12 cellular contexts compared by ENCODE assay signal in the genomic region with DNA sequence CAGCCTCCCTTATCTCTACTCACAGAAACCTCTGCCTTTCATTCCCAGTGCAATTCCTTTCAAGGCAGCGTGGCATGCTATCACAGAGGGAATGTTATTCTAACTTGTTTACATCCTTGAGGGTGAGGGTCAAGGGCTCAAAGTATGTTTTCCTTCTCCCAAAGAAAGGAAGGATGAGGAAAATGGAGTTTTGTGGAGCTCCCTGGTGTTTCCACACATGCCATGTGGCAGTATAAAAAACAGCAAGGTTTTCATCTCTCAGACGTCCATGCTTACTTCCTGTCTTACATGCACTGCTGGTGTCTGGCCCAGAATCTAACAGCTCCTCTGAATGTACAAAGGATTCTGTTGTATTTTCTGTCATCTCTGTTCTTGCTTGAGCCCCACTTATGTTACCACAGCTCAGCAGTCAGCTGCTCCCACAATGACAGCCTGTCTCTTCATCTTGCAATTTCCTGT.
DNase-seq lines count a peak whose midpoint lies in the region; FAIRE-seq and TF ChIP-seq lines count a peak whose summit lies in the region.
"Had no signal": no experiment of that assay in that cellular context is flagged by ENCODE, and none has a peak within 500 bp of the region (broad histone marks: within the 10 kb centered on the region; RNA-seq: fewer than 3 reads in every experiment).

No MANE protein-coding gene starts in this region.

- WGBS in mammary epithelial cell (ENCODE audit: low coverage, missing lambda C conversion rate): 85% methylated on average over 2 of the region's 2 CpGs

- H3K4me3 Mint-ChIP-seq in MCF 10A (ENCODE audit: unreplicated experiment) (no peak overlapping the region), mesothelial cell of epicardium (no peak overlapping the region), glutamatergic neuron (ENCODE audit: unreplicated experiment) (no peak overlapping the region)

- dilution Hi-C loops in mammary epithelial cell (cut with HindIII; ENCODE audit: low sequenced_read_pairs): no loop called here

- H2AFZ ChIP-seq in mammary epithelial cell (ENCODE audit: low read depth, low read length): peak overlapping the region; percentile 15

- no peak overlapping the region for H3K27ac Mint-ChIP-seq in MCF 10A (ENCODE audit: low read depth, unreplicated experiment)
- peak overlapping the region; percentile 72 for H3K27ac Mint-ChIP-seq in mesothelial cell of epicardium
- H3K27ac Mint-ChIP-seq in glutamatergic neuron (ENCODE audit: unreplicated experiment): no peak overlapping the region

- BruUV-seq in mammary epithelial cell (replicated peaks; lab: Mats Ljungman, UMichigan): no TSS peak
- no TSS peak for BruUV-seq in MCF 10A (replicated peaks; lab: Mats Ljungman, UMichigan)

- H3K27me3 Mint-ChIP-seq in MCF 10A (ENCODE audit: insufficient read depth, unreplicated experiment) (no peaks in the 10 kb centered on the region), mesothelial cell of epicardium (ENCODE audit: low read depth) (no peaks in the 10 kb centered on the region), glutamatergic neuron (ENCODE audit: unreplicated experiment) (peaks cover under 1% of the 10 kb centered on the region)

- TF ChIP-seq CTCF in mammary epithelial cell (conservative IDR thresholded peaks at IDR 0.05 in 1 of 2, IDR thresholded peaks at IDR 0.05 in 1 of 2; ENCODE audit: extremely low read depth in 1 of 2, insufficient read depth in 1 of 2, low read depth in 1 of 2, low read length in 2 of 2) (no peak), MCF 10A (IDR thresholded peaks at IDR 0.05; ENCODE audit: unreplicated experiment) (no peak), mesothelial cell of epicardium (IDR thresholded peaks at IDR 0.05; ENCODE audit: unreplicated experiment) (no peak), glutamatergic neuron (IDR thresholded peaks at IDR 0.05; ENCODE audit: partially characterized antibody, unreplicated experiment) (no peak)

- no peak overlapping the region for H3K4me3 ChIP-seq in mammary epithelial cell (replicated peaks in 1 of 3; ENCODE audit: insufficient read depth in 1 of 3, low read depth in 2 of 3, low read length in 3 of 3)
- H3K4me3 ChIP-seq: A549, pancreas had no signal

- H3K9ac ChIP-seq in mammary epithelial cell (ENCODE audit: insufficient read depth, low read length): no peak overlapping the region

- no peaks in the 10 kb centered on the region for H4K20me1 ChIP-seq in mammary epithelial cell (ENCODE audit: insufficient read depth, low read length)

- POLR2A ChIA-PET in MCF 10A (lab: Yijun Ruan, JAX): interaction anchor here (1.1 to 1.6 kb wide), 4 partner anchors 10 to 45 kb away, joined by 3 read pairs; no protein-coding TSS in a partner anchor

- H3K27me3 ChIP-seq in mammary epithelial cell (ENCODE audit: insufficient read depth, low read length): no peaks in the 10 kb centered on the region
- H3K27me3 ChIP-seq: pancreas had no signal

- H3K9me3 Mint-ChIP-seq in MCF 10A (ENCODE audit: unreplicated experiment): no peaks in the 10 kb centered on the region
- H3K9me3 Mint-ChIP-seq in mesothelial cell of epicardium: no peaks in the 10 kb centered on the region
- H3K9me3 Mint-ChIP-seq in glutamatergic neuron (ENCODE audit: unreplicated experiment): no peaks in the 10 kb centered on the region

- in situ Hi-C loops in mammary epithelial cell (cut with MboI; ENCODE audit: low sequenced_read_pairs in 2 of 2): no loop called here

- no peak for FAIRE-seq in urothelium cell line (lab: Jason Lieb, UNC)
- FAIRE-seq: A549, bronchial epithelial cell, GM19239, pancreas had no signal

- H3K27ac ChIP-seq in mammary epithelial cell (ENCODE audit: insufficient read depth, low read depth, low read length): no peak overlapping the region
- H3K27ac ChIP-seq: A549, pancreas had no signal

- intact Hi-C loops in mammary epithelial cell (cut with micrococcal nuclease): no loop called here
- intact Hi-C loops in MCF 10A (cut with micrococcal nuclease): no loop called here

- H3K4me1 Mint-ChIP-seq in MCF 10A (ENCODE audit: insufficient read depth, unreplicated experiment) (peaks cover 19% of the 10 kb centered on the region), mesothelial cell of epicardium (peaks cover 36% of the 10 kb centered on the region), glutamatergic neuron (ENCODE audit: low read depth, unreplicated experiment) (peaks cover 12% of the 10 kb centered on the region)

- no peaks in the 10 kb centered on the region for H3K79me2 ChIP-seq in mammary epithelial cell (ENCODE audit: insufficient read depth, low read length)

- H3K36me3 Mint-ChIP-seq in MCF 10A (ENCODE audit: insufficient read depth, unreplicated experiment) (peaks cover 7% of the 10 kb centered on the region), mesothelial cell of epicardium (no peaks in the 10 kb centered on the region), glutamatergic neuron (ENCODE audit: unreplicated experiment) (no peaks in the 10 kb centered on the region)

- H3K36me3 ChIP-seq in mammary epithelial cell (ENCODE audit: insufficient read depth, low read length): no peaks in the 10 kb centered on the region
- H3K36me3 ChIP-seq: pancreas had no signal

- no peak for DNase-seq in mammary epithelial cell
- no peak for DNase-seq in MCF 10A (ENCODE audit: unreplicated experiment)
- DNase-seq in dermis blood vessel endothelial cell: peak; percentile 61
- no peak for DNase-seq in mesothelial cell of epicardium (ENCODE audit: low spot score in 2 of 2, unreplicated experiment in 2 of 2)
- peak; percentile 10 for DNase-seq in urothelium cell line (ENCODE audit: low spot score)
- DNase-seq in stimulated activated CD4-positive, alpha-beta T cell treated with anti-CD3 and anti-CD28 coated beads, Interleukin-2, amount 100 ng/mL, for 24 hours: no peak
- DNase-seq in glutamatergic neuron: no peak
- DNase-seq in activated effector memory CD4-positive, alpha-beta T cell treated with Interleukin-2 at 50 U/mL for 16 hours: no peak
- DNase-seq: pancreas had no signal

- CTCF ChIA-PET in mammary epithelial cell (lab: Charles Lee; ENCODE audit: low non-redundant PET) (no interaction called here), MCF 10A (lab: Yijun Ruan, JAX) (interaction anchor here (1.3 kb wide), 1 partner anchor 52 kb away, joined by 4 read pairs; no protein-coding TSS in a partner anchor)

- H3K9me3 ChIP-seq in mammary epithelial cell (replicated peaks; ENCODE audit: insufficient read depth, low read length): no peaks in the 10 kb centered on the region
- H3K9me3 ChIP-seq: A549, pancreas had no signal

- no peak overlapping the region for H3K4me2 ChIP-seq in mammary epithelial cell (ENCODE audit: insufficient read depth, low read depth, low read length)
- H3K4me2 ChIP-seq: A549 had no signal

- H3K4me1 ChIP-seq in mammary epithelial cell (ENCODE audit: insufficient read depth, low read length): no peaks in the 10 kb centered on the region
- H3K4me1 ChIP-seq: A549, pancreas had no signal

Comparison
In these comparisons a context has a peak if more than half of its experiments do, and no peak if none do; other contexts are left out.
1. DNase-seq: peak in dermis blood vessel endothelial cell (single experiment) and urothelium cell line (single experiment); none in mammary epithelial cell (single experiment), MCF 10A (single experiment), mesothelial cell of epicardium (0 of 2), stimulated activated CD4-positive, alpha-beta T cell treated with anti-CD3 and anti-CD28 coated beads, Interleukin-2, amount 100 ng/mL, for 24 hours (0 of 2), glutamatergic neuron (single experiment) and activated effector memory CD4-positive, alpha-beta T cell treated with Interleukin-2 at 50 U/mL for 16 hours (single experiment).